Comparison of ENCODE assay signal across 7 cellular contexts in genomic region chr10:79246606-79247275, GRCh38.
DNase-seq lines count a peak whose midpoint lies in the region; ATAC-seq and TF ChIP-seq lines count a peak whose summit lies in the region.

No MANE protein-coding gene starts in this region.

- no peaks in the 10 kb centered on the region for H3K9me3 Mint-ChIP-seq in IgD-negative memory B cell

- DNase-seq in cardiac fibroblast (ENCODE audit: low read depth in 2 of 2) (peak; percentile 53 to 90), lower lobe of right lung (peak; percentile 60), testis (peak; percentile 77), DMS79 treated with DMSO at 0.1 percent for 48 hours (lab: John Stamatoyannopoulos, UW) (no peak)

- H3K4me3 Mint-ChIP-seq in IgD-negative memory B cell: peak overlapping the region; percentile 12 to 95 (median 92)

- TF ChIP-seq POLR2A in testis (IDR thresholded peaks at IDR 0.05): no peak

- H3K36me3 ChIP-seq in lower lobe of right lung: no peaks in the 10 kb centered on the region
- H3K36me3 ChIP-seq in testis (ENCODE audit: low read depth, missing control alignments): no peaks in the 10 kb centered on the region

- 41 to 55% methylated on average over 4 to 14 of the region's 14 CpGs for WGBS in testis, 2 donors

- no peaks in the 10 kb centered on the region for H3K27me3 ChIP-seq in lower lobe of right lung (ENCODE audit: low read depth)
- no peaks in the 10 kb centered on the region for H3K27me3 ChIP-seq in testis

- peaks cover 2% of the 10 kb centered on the region for H3K27me3 Mint-ChIP-seq in IgD-negative memory B cell

- TF ChIP-seq CTCF in cardiac fibroblast (IDR thresholded peaks at IDR 0.05; ENCODE audit: low read depth, low read length) (no peak), lower lobe of right lung (IDR thresholded peaks at IDR 0.05) (no peak), testis (IDR thresholded peaks at IDR 0.05) (no peak)

- H3K9me3 ChIP-seq in lower lobe of right lung (no peaks in the 10 kb centered on the region), testis (no peaks in the 10 kb centered on the region)

- ATAC-seq in lower lobe of right lung (peak; percentile 1 to 5), HG02840 (IDR thresholded peaks at IDR 0.05; ENCODE audit: low FRiP score, unreplicated experiment) (no peak), GM19023 (IDR thresholded peaks at IDR 0.05; ENCODE audit: unreplicated experiment) (no peak)

- H3K4me1 ChIP-seq in lower lobe of right lung (peaks cover 87% of the 10 kb centered on the region), testis (peaks cover 35% of the 10 kb centered on the region)

- intact Hi-C loops in lower lobe of right lung (cut with DNase I) (no loop called here), testis (cut with DNase I; ENCODE audit: low total_unique reads) (no loop called here)

- H3K27ac ChIP-seq in lower lobe of right lung: peak overlapping the region; percentile 73
- peak overlapping the region; percentile 6 to 77 for H3K27ac ChIP-seq in testis

- H3K4me3 ChIP-seq in cardiac fibroblast (replicated peaks in 1 of 2; ENCODE audit: low read depth in 2 of 2, low read length in 2 of 2) (no peak overlapping the region), lower lobe of right lung (peak overlapping the region; percentile 2), testis (no peak overlapping the region)

- H3K4me1 Mint-ChIP-seq in IgD-negative memory B cell: peaks cover 63 to 79% (median 68%) of the 10 kb centered on the region in 3 donors

- peak overlapping the region; percentile 95 to 97 (median 96) for H3K27ac Mint-ChIP-seq in IgD-negative memory B cell

- no peaks in the 10 kb centered on the region for H3K36me3 Mint-ChIP-seq in IgD-negative memory B cell

Comparison
In these comparisons a context has a peak if more than half of its experiments do, and no peak if none do; other contexts are left out.
1. ATAC-seq: peak in lower lobe of right lung (2 of 2); none in HG02840 (single experiment) and GM19023 (single experiment).